ENCODE assay signal across 22 cellular contexts in the genomic region with DNA sequence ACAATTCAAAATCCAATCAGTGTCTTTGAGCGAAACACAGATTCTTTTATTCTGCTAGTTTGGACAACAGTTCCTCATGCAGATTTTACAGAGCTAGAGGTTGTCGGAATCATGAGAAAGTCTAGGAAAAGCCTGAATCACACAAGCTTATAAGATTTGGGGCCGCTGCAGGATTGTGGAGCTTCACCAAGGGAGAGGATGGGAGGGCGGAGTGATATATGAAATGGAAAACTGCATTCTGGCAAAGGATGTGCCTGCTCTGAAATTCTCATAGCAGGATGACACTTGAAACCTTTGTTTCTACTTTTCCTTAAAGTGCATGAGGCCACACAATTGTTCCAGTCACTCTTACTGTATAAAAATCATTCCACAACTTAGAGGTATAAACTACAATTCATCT.
"Had no signal": no experiment of that assay in that cellular context is flagged by ENCODE, and none has a peak within 500 bp of the region (broad histone marks: within the 10 kb centered on the region; RNA-seq: fewer than 3 reads in every experiment).

No MANE protein-coding gene starts in this region.

- H3K4me1 ChIP-seq: adrenal gland, Peyer's patch, SJCRH30 had no signal

- H3K27me3 ChIP-seq: adrenal gland, Peyer's patch, SJCRH30 had no signal

- H3K36me3 ChIP-seq: adrenal gland, Peyer's patch, SJCRH30 had no signal

- DNase-seq: activated CD4-positive, alpha-beta T cell treated with anti-CD3 and anti-CD28 coated beads for 4 hours; activated CD8-positive, alpha-beta memory T cell treated with anti-CD3 and anti-CD28 coated beads, Interleukin-2, amount 50 U/mL, for 4 hours; activated CD8-positive, alpha-beta T cell treated with anti-CD3 and anti-CD28 coated beads for 36 hours; activated gamma-delta T cell treated with Interleukin-2 at 50 U/mL for 16 hours; activated naive CD4-positive, alpha-beta T cell treated with anti-CD3 and anti-CD28 coated beads, Interleukin-2, amount 10 ng/mL, durations not matched to agents 7 days and 5 days; activated naive CD8-positive, alpha-beta T cell treated with anti-CD3 and anti-CD28 coated beads for 36 hours; activated T-cell treated with anti-CD3 and anti-CD28 coated beads, Interleukin-2, amount 50 U/mL, for 72 hours; adrenal gland; Karpas-422; NCI-H1105 treated with DMSO at 0.1 percent for 48 hours; NCI-H1436 treated with DMSO at 0.1 percent for 48 hours; NCI-H187; NCI-H2081; NCI-H510A treated with DMSO at 0.1 percent for 48 hours; NCI-H69; Peyer's patch; Right ventricle myocardium superior; SJCRH30; SK-N-SH; T-helper 1 cell had no signal

- H3K9me3 ChIP-seq: adrenal gland, Peyer's patch, SJCRH30, SK-N-SH had no signal

- H3K27ac ChIP-seq: adrenal gland, Peyer's patch, RWPE1, SJCRH30 had no signal

- H3K4me3 ChIP-seq: adrenal gland, Peyer's patch, SJCRH30 had no signal

- ATAC-seq: activated CD4-positive, CD25-positive, alpha-beta regulatory T cell treated with anti-CD3 and anti-CD28 coated beads, Interleukin-2, amount 50 U/mL, for 24 hours; activated CD8-positive, alpha-beta T cell treated with anti-CD3 and anti-CD28 coated beads for 36 hours; activated T-cell treated with anti-CD3 and anti-CD28 coated beads, Interleukin-2, amount 50 U/mL, for 72 hours had no signal

- H3K9ac ChIP-seq: SK-N-SH had no signal
